11 cellular contexts compared by ENCODE assay signal in the genomic region with DNA sequence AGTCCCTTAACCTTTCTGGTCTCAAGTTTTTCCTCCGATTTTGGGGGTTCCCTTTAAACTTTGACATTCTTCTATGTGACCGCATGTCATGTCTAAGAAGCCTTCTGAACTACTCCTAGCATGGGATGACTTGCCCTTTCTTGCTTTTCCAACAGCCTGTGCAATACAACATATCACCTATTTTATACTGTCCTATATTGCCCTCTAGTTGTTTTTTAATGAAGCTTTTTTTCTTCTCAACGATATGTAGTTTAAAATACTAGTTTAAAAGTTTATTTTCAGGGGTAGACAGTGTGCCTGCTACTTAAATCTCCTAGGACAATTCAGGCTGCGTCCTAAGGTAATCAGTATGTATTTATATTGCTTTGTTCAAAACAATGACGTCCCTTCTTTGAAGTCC. TPM values are rescaled to one million over a fixed set of nuclear protein-coding genes. Genes with fewer than 3 reads are reported as not detected.
DNase-seq lines count a peak whose midpoint lies in the region; ATAC-seq and TF ChIP-seq lines count a peak whose summit lies in the region.
"Had no signal": no experiment of that assay in that cellular context is flagged by ENCODE, and none has a peak within 500 bp of the region (broad histone marks: within the 10 kb centered on the region; RNA-seq: fewer than 3 reads in every experiment).

No MANE protein-coding gene starts in this region.

- H3K27me3 ChIP-seq in neural progenitor cell = no peaks in the 10 kb centered on the region
- H3K27me3 ChIP-seq: colonic mucosa, MG63 had no signal

- no peak for TF ChIP-seq CTCF in WTC11 (IDR thresholded peaks at IDR 0.05)
- no peak for TF ChIP-seq CTCF in neural progenitor cell (IDR thresholded peaks at IDR 0.05)
- TF ChIP-seq CTCF in omental fat pad (IDR thresholded peaks at IDR 0.05) = no peak

- H3K36me3 Mint-ChIP-seq in WTC11 (peaks cover 14% of the 10 kb centered on the region), neural progenitor cell (no peaks in the 10 kb centered on the region)

- H3K4me1 Mint-ChIP-seq in WTC11 = peaks cover 42% of the 10 kb centered on the region
- H3K4me1 Mint-ChIP-seq in neural progenitor cell = peaks cover 26% of the 10 kb centered on the region

- H3K9me3 Mint-ChIP-seq in WTC11 = no peaks in the 10 kb centered on the region
- no peaks in the 10 kb centered on the region for H3K9me3 Mint-ChIP-seq in neural progenitor cell

- H3K4me3 ChIP-seq in neural progenitor cell = no peak overlapping the region

- H3K4me2 ChIP-seq in neural progenitor cell = no peak overlapping the region

- POLR2A ChIA-PET in WTC11 (lab: Charles Lee) = no interaction called here

- H3K4me3 Mint-ChIP-seq in WTC11 (peak overlapping the region; percentile 18; the same call in 1 of the 2 replicates), neural progenitor cell (peak overlapping the region; percentile 66)

- peaks cover 4% of the 10 kb centered on the region for H3K4me1 ChIP-seq in neural progenitor cell
- H3K4me1 ChIP-seq: colonic mucosa had no signal

- H3K27ac ChIP-seq in neural progenitor cell = no peak overlapping the region

- ATAC-seq in WTC11 (no peak), omental fat pad (ENCODE audit: low FRiP score) (no peak)

- CTCF ChIA-PET in WTC11 (lab: Charles Lee) = interaction anchor here (0.9 to 1.9 kb wide), 3 partner anchors 16 to 629 kb away, joined by 3 to 6 read pairs (median 5); a partner anchor contains a TSS

- no peaks in the 10 kb centered on the region for H4K20me1 ChIP-seq in neural progenitor cell (ENCODE audit: low read depth)

- H3K79me2 ChIP-seq in neural progenitor cell (ENCODE audit: low read depth) = peaks cover 19% of the 10 kb centered on the region

- peaks cover 4% of the 10 kb centered on the region for H3F3A ChIP-seq in neural progenitor cell (ENCODE audit: low read depth)

- H3K27ac Mint-ChIP-seq in WTC11 = no peak overlapping the region
- no peak overlapping the region for H3K27ac Mint-ChIP-seq in neural progenitor cell

- no peaks in the 10 kb centered on the region for H3K27me3 Mint-ChIP-seq in WTC11 (ENCODE audit: low read depth)
- peaks cover 7% of the 10 kb centered on the region for H3K27me3 Mint-ChIP-seq in neural progenitor cell (ENCODE audit: insufficient read depth, low read depth)

- no peak overlapping the region for H3K9ac ChIP-seq in neural progenitor cell

- H2AFZ ChIP-seq in neural progenitor cell (replicated peaks) = no peak overlapping the region

- no peaks in the 10 kb centered on the region for H3K36me3 ChIP-seq in neural progenitor cell
- H3K36me3 ChIP-seq: colonic mucosa had no signal

- DNase-seq in SIG-M5 treated with dmso at 0.1 percent for 504 hours (lab: John Stamatoyannopoulos, UW; ENCODE audit: unreplicated experiment) = peak; percentile 6
- DNase-seq in SIG-M5 (lab: John Stamatoyannopoulos, UW) = no peak
- DNase-seq in M059J (ENCODE audit: low read depth) = peak; percentile 15
- DNase-seq in WTC11 (ENCODE audit: low spot score) = no peak
- DNase-seq in neural progenitor cell (ENCODE audit: low spot score) = no peak
- no peak for DNase-seq in CD1c-positive myeloid dendritic cell (ENCODE audit: extremely low spot score)
- no peak for DNase-seq in NCI-H1048 (lab: John Stamatoyannopoulos, UW)
- DNase-seq in omental fat pad (ENCODE audit: low spot score) = no peak
- DNase-seq: colonic mucosa, MG63 had no signal

- H3K9me3 ChIP-seq in neural progenitor cell (ENCODE audit: low read depth) = no peaks in the 10 kb centered on the region
- H3K9me3 ChIP-seq: colonic mucosa, MG63 had no signal

TF ChIP-seq in WTC11, 78 proteins besides CTCF, POLR2A, EP300 and RAD21:
- TF ChIP-seq TP53 (CRISPR knock-in tag; IDR thresholded peaks at IDR 0.05) = no peak
- TF ChIP-seq NFYB (CRISPR knock-in tag; conservative IDR thresholded peaks at IDR 0.05; ENCODE audit: low read depth) = no peak
- TF ChIP-seq, protein P1, sequence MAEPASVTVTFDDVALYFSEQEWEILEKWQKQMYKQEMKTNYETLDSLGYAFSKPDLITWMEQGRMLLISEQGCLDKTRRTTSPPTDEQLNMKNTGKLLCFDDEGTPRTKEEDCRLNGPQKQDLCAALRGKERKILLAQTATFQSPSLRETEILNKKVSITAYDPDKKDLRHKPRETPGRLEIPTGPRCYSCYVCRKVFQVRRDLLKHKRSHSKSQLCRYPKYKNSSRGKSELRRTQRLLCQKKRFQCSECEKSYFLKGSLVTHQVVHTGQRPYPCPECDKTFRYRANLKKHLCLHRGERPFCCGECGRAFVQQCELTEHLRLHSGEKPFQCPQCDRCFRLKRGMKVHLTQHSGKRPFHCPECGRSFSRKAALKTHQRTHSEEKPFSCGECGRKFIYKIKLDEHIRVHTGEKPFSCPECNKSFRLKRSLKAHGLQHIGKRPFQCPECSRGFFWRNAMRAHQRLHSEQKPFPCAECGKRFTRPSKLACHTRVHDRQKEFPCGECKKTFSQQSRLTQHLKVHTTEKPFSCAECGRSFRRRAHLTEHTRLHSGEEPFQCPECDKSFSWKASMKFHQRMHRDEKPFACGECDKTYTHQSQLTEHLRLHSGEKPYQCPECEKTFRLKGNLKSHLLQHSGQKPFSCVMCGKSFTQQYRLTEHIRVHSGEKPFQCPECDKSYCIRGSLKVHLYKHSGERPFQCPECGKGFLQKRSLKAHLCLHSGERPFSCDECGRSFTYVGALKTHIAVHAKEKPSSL (CRISPR knock-in tag; conservative IDR thresholded peaks at IDR 0.05) = no peak
- TF ChIP-seq, protein P2, sequence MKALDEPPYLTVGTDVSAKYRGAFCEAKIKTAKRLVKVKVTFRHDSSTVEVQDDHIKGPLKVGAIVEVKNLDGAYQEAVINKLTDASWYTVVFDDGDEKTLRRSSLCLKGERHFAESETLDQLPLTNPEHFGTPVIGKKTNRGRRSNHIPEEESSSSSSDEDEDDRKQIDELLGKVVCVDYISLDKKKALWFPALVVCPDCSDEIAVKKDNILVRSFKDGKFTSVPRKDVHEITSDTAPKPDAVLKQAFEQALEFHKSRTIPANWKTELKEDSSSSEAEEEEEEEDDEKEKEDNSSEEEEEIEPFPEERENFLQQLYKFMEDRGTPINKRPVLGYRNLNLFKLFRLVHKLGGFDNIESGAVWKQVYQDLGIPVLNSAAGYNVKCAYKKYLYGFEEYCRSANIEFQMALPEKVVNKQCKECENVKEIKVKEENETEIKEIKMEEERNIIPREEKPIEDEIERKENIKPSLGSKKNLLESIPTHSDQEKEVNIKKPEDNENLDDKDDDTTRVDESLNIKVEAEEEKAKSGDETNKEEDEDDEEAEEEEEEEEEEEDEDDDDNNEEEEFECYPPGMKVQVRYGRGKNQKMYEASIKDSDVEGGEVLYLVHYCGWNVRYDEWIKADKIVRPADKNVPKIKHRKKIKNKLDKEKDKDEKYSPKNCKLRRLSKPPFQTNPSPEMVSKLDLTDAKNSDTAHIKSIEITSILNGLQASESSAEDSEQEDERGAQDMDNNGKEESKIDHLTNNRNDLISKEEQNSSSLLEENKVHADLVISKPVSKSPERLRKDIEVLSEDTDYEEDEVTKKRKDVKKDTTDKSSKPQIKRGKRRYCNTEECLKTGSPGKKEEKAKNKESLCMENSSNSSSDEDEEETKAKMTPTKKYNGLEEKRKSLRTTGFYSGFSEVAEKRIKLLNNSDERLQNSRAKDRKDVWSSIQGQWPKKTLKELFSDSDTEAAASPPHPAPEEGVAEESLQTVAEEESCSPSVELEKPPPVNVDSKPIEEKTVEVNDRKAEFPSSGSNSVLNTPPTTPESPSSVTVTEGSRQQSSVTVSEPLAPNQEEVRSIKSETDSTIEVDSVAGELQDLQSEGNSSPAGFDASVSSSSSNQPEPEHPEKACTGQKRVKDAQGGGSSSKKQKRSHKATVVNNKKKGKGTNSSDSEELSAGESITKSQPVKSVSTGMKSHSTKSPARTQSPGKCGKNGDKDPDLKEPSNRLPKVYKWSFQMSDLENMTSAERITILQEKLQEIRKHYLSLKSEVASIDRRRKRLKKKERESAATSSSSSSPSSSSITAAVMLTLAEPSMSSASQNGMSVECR (CRISPR knock-in tag; IDR thresholded peaks at IDR 0.05; ENCODE audit: borderline replicate concordance) = no peak
- TF ChIP-seq, protein P3, sequence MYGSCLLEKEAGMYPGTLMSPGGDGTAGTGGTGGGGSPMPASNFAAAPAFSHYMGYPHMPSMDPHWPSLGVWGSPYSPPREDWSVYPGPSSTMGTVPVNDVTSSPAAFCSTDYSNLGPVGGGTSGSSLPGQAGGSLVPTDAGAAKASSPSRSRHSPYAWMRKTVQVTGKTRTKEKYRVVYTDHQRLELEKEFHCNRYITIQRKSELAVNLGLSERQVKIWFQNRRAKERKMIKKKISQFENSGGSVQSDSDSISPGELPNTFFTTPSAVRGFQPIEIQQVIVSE (CRISPR knock-in tag; IDR thresholded peaks at IDR 0.05; ENCODE audit: borderline replicate concordance) = no peak
- TF ChIP-seq, protein P4, sequence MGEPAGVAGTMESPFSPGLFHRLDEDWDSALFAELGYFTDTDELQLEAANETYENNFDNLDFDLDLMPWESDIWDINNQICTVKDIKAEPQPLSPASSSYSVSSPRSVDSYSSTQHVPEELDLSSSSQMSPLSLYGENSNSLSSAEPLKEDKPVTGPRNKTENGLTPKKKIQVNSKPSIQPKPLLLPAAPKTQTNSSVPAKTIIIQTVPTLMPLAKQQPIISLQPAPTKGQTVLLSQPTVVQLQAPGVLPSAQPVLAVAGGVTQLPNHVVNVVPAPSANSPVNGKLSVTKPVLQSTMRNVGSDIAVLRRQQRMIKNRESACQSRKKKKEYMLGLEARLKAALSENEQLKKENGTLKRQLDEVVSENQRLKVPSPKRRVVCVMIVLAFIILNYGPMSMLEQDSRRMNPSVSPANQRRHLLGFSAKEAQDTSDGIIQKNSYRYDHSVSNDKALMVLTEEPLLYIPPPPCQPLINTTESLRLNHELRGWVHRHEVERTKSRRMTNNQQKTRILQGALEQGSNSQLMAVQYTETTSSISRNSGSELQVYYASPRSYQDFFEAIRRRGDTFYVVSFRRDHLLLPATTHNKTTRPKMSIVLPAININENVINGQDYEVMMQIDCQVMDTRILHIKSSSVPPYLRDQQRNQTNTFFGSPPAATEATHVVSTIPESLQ (CRISPR knock-in tag; IDR thresholded peaks at IDR 0.05) = no peak

RNA-seq across cellular contexts. Expression of a gene that starts 1.0 kb away (rescaled TPM):
- 98.8 and 107 TPM in 2 replicates for total RNA-seq in M059J (2014; rRNA removed; shearing (Covaris generic))
- total RNA-seq in WTC11 (2021) (38.9 to 46.5 TPM (median 45.3 TPM) in 3 replicates), neural progenitor cell (ENCODE audit: low replicate concordance) (54.0 and 56.6 TPM in 2 replicates), omental fat pad (10 to 100 TPM; 43.1 to 63.7 (median 54.4) TPM)

RNA-seq across cellular contexts. Expression of a gene that starts 45.0 kb away (rescaled TPM):
- not detected in 2 replicates for total RNA-seq in M059J (2014; rRNA removed; shearing (Covaris generic))
- not detected in 3 replicates for total RNA-seq in WTC11 (2021)
- total RNA-seq in neural progenitor cell (ENCODE audit: low replicate concordance) = not detected in 2 replicates
- total RNA-seq in omental fat pad = not detected
- total RNA-seq: colonic mucosa, temporal lobe had no signal

Comparison
In these comparisons a context has a peak if more than half of its experiments do, and no peak if none do; other contexts are left out.
1. DNase-seq: peak in SIG-M5 treated with dmso at 0.1 percent for 504 hours (single experiment) and M059J (single experiment); none in SIG-M5 (single experiment), WTC11 (single experiment), neural progenitor cell (single experiment), CD1c-positive myeloid dendritic cell (single experiment), NCI-H1048 (single experiment) and omental fat pad (single experiment).